In the genomic region with DNA sequence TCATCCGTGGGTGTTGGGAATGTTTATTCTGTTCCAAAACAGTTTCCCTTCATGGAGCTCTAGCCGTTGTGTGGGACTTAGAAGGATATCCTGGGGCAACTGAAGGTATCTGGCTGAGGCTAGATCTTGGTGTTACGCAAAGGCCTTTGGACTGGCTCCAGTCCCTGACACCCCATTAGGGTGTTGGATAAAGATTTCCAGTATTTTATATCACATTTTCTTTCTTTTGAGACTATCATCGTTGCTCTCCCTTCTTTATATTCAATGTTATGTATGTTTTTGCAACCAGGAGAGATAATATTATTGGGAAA, we compare ENCODE assay signal across 33 cellular contexts.
"Had no signal": no experiment of that assay in that cellular context is flagged by ENCODE, and none has a peak within 500 bp of the region (broad histone marks: within the 10 kb centered on the region; RNA-seq: fewer than 3 reads in every experiment).

No MANE protein-coding gene starts in this region.

- H3K4me1 Mint-ChIP-seq: activated B cell treated with CpG ODN at 0.5 μM for 24 hours; activated naive CD4-positive, alpha-beta T cell treated with anti-CD3 and anti-CD28 coated beads, Interleukin-2, amount 10 ng/mL, durations not matched to agents 7 days and 5 days; activated naive CD8-positive, alpha-beta T cell treated with anti-CD3 and anti-CD28 coated beads, Interleukin-2, amount 50 U/mL, for 24 hours; brain had no signal

- H3K27me3 Mint-ChIP-seq: activated B cell treated with CpG ODN at 0.5 μM for 24 hours; activated CD4-positive, alpha-beta memory T cell treated with anti-CD3 and anti-CD28 coated beads for 36 hours; activated naive CD4-positive, alpha-beta T cell treated with anti-CD3 and anti-CD28 coated beads, Interleukin-2, amount 10 ng/mL, durations not matched to agents 7 days and 5 days; activated naive CD8-positive, alpha-beta T cell; activated naive CD8-positive, alpha-beta T cell treated with anti-CD3 and anti-CD28 coated beads, Interleukin-2, amount 50 U/mL, for 24 hours; brain had no signal

- H3K27ac ChIP-seq: Peyer's patch, VCaP had no signal

- H3K27ac Mint-ChIP-seq: activated B cell treated with CpG ODN at 0.5 μM for 24 hours; activated CD4-positive, alpha-beta memory T cell treated with anti-CD3 and anti-CD28 coated beads for 36 hours; activated naive CD4-positive, alpha-beta T cell treated with anti-CD3 and anti-CD28 coated beads, Interleukin-2, amount 10 ng/mL, durations not matched to agents 7 days and 5 days; activated naive CD8-positive, alpha-beta T cell; activated naive CD8-positive, alpha-beta T cell treated with anti-CD3 and anti-CD28 coated beads, Interleukin-2, amount 50 U/mL, for 24 hours; brain had no signal

- H3K9me3 Mint-ChIP-seq: activated naive CD4-positive, alpha-beta T cell treated with anti-CD3 and anti-CD28 coated beads, Interleukin-2, amount 10 ng/mL, durations not matched to agents 7 days and 5 days had no signal

- ATAC-seq: activated naive CD8-positive, alpha-beta T cell treated with anti-CD3 and anti-CD28 coated beads, Interleukin-2, amount 50 U/mL, for 24 hours; K562; PC-3 had no signal

- DNase-seq: activated B cell treated with CpG ODN at 0.5 μM for 24 hours; activated CD4-positive, alpha-beta memory T cell treated with anti-CD3 and anti-CD28 coated beads for 36 hours; activated CD4-positive, alpha-beta T cell treated with anti-CD3 and anti-CD28 coated beads for 4 hours; activated CD4-positive, alpha-beta T cell treated with anti-CD3 and anti-CD28 coated beads, Interleukin-2, amount 50 U/mL, for 1 hour; activated CD4-positive, CD25-positive, alpha-beta regulatory T cell treated with anti-CD3 and anti-CD28 coated beads, Interleukin-2, amount 50 U/mL, for 72 hours; activated CD8-positive, alpha-beta memory T cell treated with anti-CD3 and anti-CD28 coated beads, Interleukin-2, amount 50 U/mL, for 4 hours; activated effector memory CD4-positive, alpha-beta T cell treated with Interleukin-2 at 50 U/mL for 16 hours; activated naive CD4-positive, alpha-beta T cell treated with anti-CD3 and anti-CD28 coated beads, Interleukin-2, amount 10 ng/mL, durations not matched to agents 7 days and 5 days; activated naive CD8-positive, alpha-beta T cell treated with anti-CD3 and anti-CD28 coated beads, Interleukin-2, amount 50 U/mL, for 24 hours; activated T-cell treated with anti-CD3 and anti-CD28 coated beads for 4 hours; activated T-cell treated with anti-CD3 and anti-CD28 coated beads, Interleukin-2, amount 50 U/mL, for 48 hours; anterior cingulate cortex; Karpas-422; MG63; MV-4-11; NCI-H1092; NCI-H1436 treated with DMSO at 0.1 percent for 48 hours; NCI-H1694 treated with DMSO at 0.1 percent for 48 hours; NCI-H2029; NCI-H345; NCI-H524 treated with DMSO at 0.1 percent for 48 hours; NK-92 treated with Interleukin-12 subunit alpha and Interleukin-12 subunit beta, amount 100 ng/mL, for 24 hours; PC-3; Peyer's patch; RPMI8226; SW 1271; T-helper 1 cell; T-helper 2 cell; T-helper 9 cell had no signal

- H3K27me3 ChIP-seq: MG63, Peyer's patch had no signal

- H3K36me3 ChIP-seq: MG63, Peyer's patch had no signal

- H3K4me3 Mint-ChIP-seq: activated B cell treated with CpG ODN at 0.5 μM for 24 hours; activated CD4-positive, alpha-beta memory T cell treated with anti-CD3 and anti-CD28 coated beads for 36 hours; activated naive CD4-positive, alpha-beta T cell treated with anti-CD3 and anti-CD28 coated beads, Interleukin-2, amount 10 ng/mL, durations not matched to agents 7 days and 5 days; activated naive CD8-positive, alpha-beta T cell; activated naive CD8-positive, alpha-beta T cell treated with anti-CD3 and anti-CD28 coated beads, Interleukin-2, amount 50 U/mL, for 24 hours; brain had no signal

- H3K4me3 ChIP-seq: K562, MG63, Peyer's patch had no signal

- H3K36me3 Mint-ChIP-seq: activated CD4-positive, alpha-beta memory T cell treated with anti-CD3 and anti-CD28 coated beads for 36 hours; activated naive CD4-positive, alpha-beta T cell treated with anti-CD3 and anti-CD28 coated beads, Interleukin-2, amount 10 ng/mL, durations not matched to agents 7 days and 5 days; brain had no signal

- H3K9me3 ChIP-seq: MG63 had no signal

- H3K4me1 ChIP-seq: Peyer's patch had no signal
